In genomic region chr1:178088651-178089050, GRCh38 we compare ENCODE assay signal across 9 cellular contexts.
"Had no signal": no experiment of that assay in that cellular context is flagged by ENCODE, and none has a peak within 500 bp of the region (broad histone marks: within the 10 kb centered on the region; RNA-seq: fewer than 3 reads in every experiment).

No MANE protein-coding gene starts in this region.

- H3K27ac Mint-ChIP-seq: GM23338, HFFc6 had no signal

- H3K4me3 Mint-ChIP-seq: GM23338, HFFc6 had no signal

- DNase-seq: HFFc6, IMR-90, KG1 had no signal

- ATAC-seq: GM23338, HCT116, HepG2, K562 had no signal

- H3K36me3 ChIP-seq: HAP-1 had no signal

- H2AFZ ChIP-seq: GM23338 had no signal

- H3K27ac ChIP-seq: HL-60 had no signal

- H3K9me3 ChIP-seq: HAP-1 had no signal

- H3K9me3 Mint-ChIP-seq: GM23338, HFFc6 had no signal

- H3K4me3 ChIP-seq: GM23338, HAP-1, K562 had no signal

- H3K4me2 ChIP-seq: GM23338 had no signal
